In genomic region chr15:41511331-41512077, GRCh38 we compare ENCODE assay signal across 12 cellular contexts. TPM values are rescaled to one million over a fixed set of nuclear protein-coding genes. Genes with fewer than 3 reads are reported as not detected.
DNase-seq lines count a peak whose midpoint lies in the region; ATAC-seq, FAIRE-seq and TF ChIP-seq lines count a peak whose summit lies in the region.
"Had no signal": no experiment of that assay in that cellular context is flagged by ENCODE, and none has a peak within 500 bp of the region (broad histone marks: within the 10 kb centered on the region; RNA-seq: fewer than 3 reads in every experiment).

No MANE protein-coding gene starts in this region.

- no peak overlapping the region for H3K4me3 ChIP-seq in HepG2 (replicated peaks in 1 of 3; ENCODE audit: insufficient read depth in 1 of 3, low read depth in 2 of 3, low read length in 3 of 3)
- H3K4me3 ChIP-seq in right lobe of liver: no peak overlapping the region
- H3K4me3 ChIP-seq in astrocyte (ENCODE audit: insufficient read depth, low read depth, low read length): no peak overlapping the region
- H3K4me3 ChIP-seq in lower lobe of right lung: peak overlapping the region; percentile 56
- H3K4me3 ChIP-seq in upper lobe of right lung: peak overlapping the region; percentile 43

- no peak overlapping the region for H3K9ac ChIP-seq in HepG2 (ENCODE audit: insufficient read depth, low read depth, low read length)
- H3K9ac ChIP-seq in astrocyte (ENCODE audit: low read length): no peak overlapping the region
- H3K9ac ChIP-seq: SK-N-SH had no signal

- CTCF ChIA-PET in HepG2 (lab: Yijun Ruan, JAX; ENCODE audit: low intra/inter-chr PET ratio, low total read pairs): no interaction called here

- in situ Hi-C loops in HepG2 (cut with HindIII; ENCODE audit: extremely low pct_ligation_motif_present, low pct_unique_long_range_greater_than_20kb): no loop called here

- peaks cover 0 to 5% of the 10 kb centered on the region in 2 experiments; a peak in 1 of 5 replicates for H3K27me3 ChIP-seq in HepG2 (ENCODE audit: control insufficient read depth in 1 of 2, insufficient read depth in 2 of 2, low read length in 2 of 2)
- H3K27me3 ChIP-seq in right lobe of liver: peaks cover 0 to 10% of the 10 kb centered on the region in 2 donors
- H3K27me3 ChIP-seq in astrocyte (ENCODE audit: insufficient read depth, low read length): peaks cover 35% of the 10 kb centered on the region
- peaks cover 36% of the 10 kb centered on the region for H3K27me3 ChIP-seq in lower lobe of right lung (ENCODE audit: low read depth)
- H3K27me3 ChIP-seq in upper lobe of right lung: peaks cover 40% of the 10 kb centered on the region

- no peak for TF ChIP-seq EP300 in HepG2 (IDR thresholded peaks at IDR 0.05; ENCODE audit: low read depth in 2 of 2, low read length in 2 of 2)
- TF ChIP-seq EP300 in HepG2 (CRISPR knock-in tag; IDR thresholded peaks at IDR 0.05; ENCODE audit: borderline replicate concordance): no peak

- no TSS peak for BruUV-seq in HepG2 (replicated peaks; lab: Mats Ljungman, UMichigan)

- H3K27me3 Mint-ChIP-seq in astrocyte (ENCODE audit: low read depth, unreplicated experiment): peaks cover 70% of the 10 kb centered on the region

- POLR2A ChIA-PET in HepG2 (lab: Yijun Ruan, JAX): no interaction called here

- peaks cover 2% of the 10 kb centered on the region for H3K9me3 Mint-ChIP-seq in astrocyte (ENCODE audit: unreplicated experiment)

- intact Hi-C loops in HepG2 (cut with micrococcal nuclease; ENCODE audit: unreplicated experiment): no loop called here
- intact Hi-C loops in right lobe of liver (cut with DNase I): no loop called here
- intact Hi-C loops in lower lobe of right lung (cut with DNase I): no loop called here
- intact Hi-C loops in upper lobe of right lung (cut with DNase I): no loop called here

- H3K4me1 Mint-ChIP-seq in astrocyte (ENCODE audit: low read depth, unreplicated experiment): no peaks in the 10 kb centered on the region

- no peak overlapping the region for H3K4me3 Mint-ChIP-seq in astrocyte (ENCODE audit: unreplicated experiment)

- H3K4me1 ChIP-seq in HepG2 (ENCODE audit: insufficient read depth, low read length) (0 out of 2 replicates have a peak, but pooled peaks cover 6% of the 10 kb centered on the region), right lobe of liver (peaks cover 0 to 23% (median 0%) of the 10 kb centered on the region in 4 donors), astrocyte (ENCODE audit: insufficient read depth, low read length) (peaks cover 14% of the 10 kb centered on the region), lower lobe of right lung (peaks cover 30% of the 10 kb centered on the region), upper lobe of right lung (peaks cover 25% of the 10 kb centered on the region)

- ATAC-seq in HepG2: no peak; the same call in 2 of the 3 replicates
- no peak for ATAC-seq in right lobe of liver
- peak; percentile 23 to 27 for ATAC-seq in lower lobe of right lung
- peak; percentile 3 for ATAC-seq in upper lobe of right lung
- no peak for ATAC-seq in GM18873 (IDR thresholded peaks at IDR 0.05; ENCODE audit: low FRiP score, unreplicated experiment)
- no peak for ATAC-seq in GM18517 (IDR thresholded peaks at IDR 0.05; ENCODE audit: unreplicated experiment)

- H3K36me3 ChIP-seq in HepG2 (replicated peaks in 1 of 2; ENCODE audit: control insufficient read depth in 1 of 2, insufficient read depth in 2 of 2, low read length in 2 of 2): no peaks in the 10 kb centered on the region
- H3K36me3 ChIP-seq in right lobe of liver: no peaks in the 10 kb centered on the region
- H3K36me3 ChIP-seq in astrocyte (ENCODE audit: insufficient read depth, low read length): no peaks in the 10 kb centered on the region
- no peaks in the 10 kb centered on the region for H3K36me3 ChIP-seq in lower lobe of right lung
- H3K36me3 ChIP-seq in upper lobe of right lung: no peaks in the 10 kb centered on the region

- H2AFZ ChIP-seq in HepG2 (ENCODE audit: low read length) (no peak overlapping the region), astrocyte (ENCODE audit: low read depth, low read length) (no peak overlapping the region)

- TF ChIP-seq POLR2A in HepG2 (IDR thresholded peaks at IDR 0.05; ENCODE audit: insufficient read depth in 1 of 2, low read depth in 2 of 2, low read length in 2 of 2) (no peak), right lobe of liver (IDR thresholded peaks at IDR 0.05) (no peak)

- peaks cover 13% of the 10 kb centered on the region for H3K36me3 Mint-ChIP-seq in astrocyte (ENCODE audit: low read depth, unreplicated experiment)

- DNase-seq in HepG2 (ENCODE audit: low spot score): no peak
- DNase-seq in right lobe of liver: no peak
- no peak for DNase-seq in astrocyte (ENCODE audit: low read depth)
- DNase-seq in lower lobe of right lung: no peak
- DNase-seq in upper lobe of right lung: no peak
- no peak for DNase-seq in putamen (ENCODE audit: low spot score)
- DNase-seq: activated CD8-positive, alpha-beta memory T cell treated with anti-CD3 and anti-CD28 coated beads, Interleukin-2, amount 50 U/mL, for 4 hours; NCI-H2081; SK-N-SH had no signal

- no peak for FAIRE-seq in HepG2 (lab: Jason Lieb, UNC)
- no peak for FAIRE-seq in astrocyte (lab: Jason Lieb, UNC)
- FAIRE-seq: H54 had no signal

- H3K79me2 ChIP-seq in HepG2 (ENCODE audit: insufficient read depth, low read length) (no peaks in the 10 kb centered on the region), astrocyte (ENCODE audit: insufficient read depth, low read length) (no peaks in the 10 kb centered on the region)

- WGBS in HepG2 (ENCODE audit: low lambda C conversion rate): 79% methylated on average over 55 of the region's 76 CpGs
- WGBS in right lobe of liver (ENCODE audit: insufficient coverage, low coverage, low lambda C conversion rate, missing lambda C conversion rate): no CpG with 5 or more reads among the region's 76 CpGs

- no peak for TF ChIP-seq RAD21 in HepG2 (CRISPR knock-in tag; IDR thresholded peaks at IDR 0.05)

- H3K9me3 ChIP-seq in HepG2 (ENCODE audit: low read length) (no peaks in the 10 kb centered on the region), right lobe of liver (no peaks in the 10 kb centered on the region), astrocyte (ENCODE audit: insufficient read depth, low read depth, low read length) (no peaks in the 10 kb centered on the region), lower lobe of right lung (no peaks in the 10 kb centered on the region), upper lobe of right lung (no peaks in the 10 kb centered on the region)
- H3K9me3 ChIP-seq: SK-N-SH had no signal

- H3K4me2 ChIP-seq in HepG2 (ENCODE audit: low read depth, low read length) (peak overlapping the region; percentile 58; the same call in 1 of the 2 replicates), astrocyte (ENCODE audit: low read length) (peak overlapping the region; percentile 73)
- H3K4me2 ChIP-seq: SK-N-SH had no signal

- no peak overlapping the region for H3K27ac Mint-ChIP-seq in astrocyte (ENCODE audit: unreplicated experiment)

- H3K27ac ChIP-seq in HepG2 (ENCODE audit: extremely low read length, insufficient read depth, low read length) (no peak overlapping the region), right lobe of liver (no peak overlapping the region), astrocyte (ENCODE audit: low read depth, low read length) (no peak overlapping the region), lower lobe of right lung (no peak overlapping the region), upper lobe of right lung (no peak overlapping the region)

- no peaks in the 10 kb centered on the region for H4K20me1 ChIP-seq in HepG2 (ENCODE audit: insufficient read depth, low read length)
- no peaks in the 10 kb centered on the region for H4K20me1 ChIP-seq in astrocyte (ENCODE audit: insufficient read depth, low read length)

- no peak for TF ChIP-seq CTCF in HepG2 (CRISPR knock-in tag; IDR thresholded peaks at IDR 0.05)
- TF ChIP-seq CTCF in right lobe of liver (IDR thresholded peaks at IDR 0.05): no peak
- TF ChIP-seq CTCF in astrocyte (IDR thresholded peaks at IDR 0.05; ENCODE audit: insufficient read depth, low read depth, low read length): no peak
- TF ChIP-seq CTCF in lower lobe of right lung (IDR thresholded peaks at IDR 0.05): no peak
- no peak for TF ChIP-seq CTCF in upper lobe of right lung (IDR thresholded peaks at IDR 0.05)

RNA-seq across cellular contexts. Expression of gene LTK, which starts 2.1 kb away (rescaled TPM):
- total RNA-seq in HepG2 (2016; rRNA removed; fragmentation: Illumina TruSeq; extraction: Trizol): not detected in 2 replicates
- not detected in 2 replicates for total RNA-seq in HepG2 (2016; cell fraction: cytosol; rRNA removed; fragmentation: Illumina TruSeq; extraction: Trizol; ENCODE audit: low read depth)
- not detected in 2 replicates for total RNA-seq in HepG2 (2016; cell fraction: insoluble cytoplasmic fraction; rRNA removed; fragmentation: Illumina TruSeq; extraction: Trizol)
- not detected in 2 replicates for total RNA-seq in HepG2 (2016; cell fraction: membrane; rRNA removed; fragmentation: Illumina TruSeq; extraction: Trizol)
- 0.12 TPM in 1 of 2 replicates, not detected in the other for total RNA-seq in HepG2 (2016; cell fraction: nucleus; rRNA removed; fragmentation: Illumina TruSeq; extraction: Trizol)
- 0.01 and 0.05 TPM in 2 replicates for polyA plus RNA-seq in HepG2 (2011; rRNA removed)
- 0.05 TPM in 1 of 2 replicates, not detected in the other for polyA plus RNA-seq in HepG2 (2011; cell fraction: cytosol; rRNA removed)
- polyA plus RNA-seq in HepG2 (2011; cell fraction: nucleus; rRNA removed): 0.63 and 0.68 TPM in 2 replicates
- 0.19 TPM in 1 of 2 replicates, not detected in the other for polyA plus RNA-seq in HepG2 (2012)
- not detected in 2 replicates for polyA plus RNA-seq in HepG2 (2016; cell fraction: cytosol; fragmentation: Illumina TruSeq; extraction: Trizol; ENCODE audit: low read depth)
- not detected in 2 replicates for polyA plus RNA-seq in HepG2 (2016; cell fraction: insoluble cytoplasmic fraction; fragmentation: Illumina TruSeq; extraction: Trizol; ENCODE audit: low read depth)
- polyA plus RNA-seq in HepG2 (2016; cell fraction: membrane; fragmentation: Illumina TruSeq; extraction: Trizol; ENCODE audit: low read depth): not detected in 2 replicates
- not detected in 2 replicates for polyA plus RNA-seq in HepG2 (2016; cell fraction: nucleus; fragmentation: Illumina TruSeq; extraction: Trizol; ENCODE audit: insufficient read depth, low read depth)
- polyA minus RNA-seq in HepG2 (2011; rRNA and poly(A)+ RNA removed; ENCODE audit: low replicate concordance): 0.37 TPM in 1 of 2 replicates, not detected in the other
- polyA minus RNA-seq in HepG2 (2011; cell fraction: cytosol; rRNA and poly(A)+ RNA removed): not detected in 2 replicates
- not detected in 2 replicates for polyA minus RNA-seq in HepG2 (2011; cell fraction: nucleus; rRNA and poly(A)+ RNA removed)
- 1 to 10 TPM in 4 of 6 experiments, under 1 TPM in 2; 0.56 to 3.3 (median 1.8) TPM for total RNA-seq in right lobe of liver
- 0.14 TPM in 1 of 2 replicates, not detected in the other for total RNA-seq in astrocyte
- 25.9 TPM for total RNA-seq in lower lobe of right lung
- total RNA-seq in upper lobe of right lung: 15.1 TPM

RNA-seq across cellular contexts. Expression of gene ITPKA, which starts 17.8 kb away (rescaled TPM):
- total RNA-seq in HepG2 (2016; rRNA removed; fragmentation: Illumina TruSeq; extraction: Trizol) (29.7 and 41.3 TPM in 2 replicates), right lobe of liver (10 to 100 TPM in 2 of 6 experiments, 1 to 10 TPM in 1, under 1 TPM in 3; 0.60 to 15.5 (median 1.4) TPM), astrocyte (1.0 and 1.2 TPM in 2 replicates), lower lobe of right lung (0.32 TPM), upper lobe of right lung (0.67 TPM)
- total RNA-seq in HepG2 (2016; cell fraction: cytosol; rRNA removed; fragmentation: Illumina TruSeq; extraction: Trizol; ENCODE audit: low read depth): 18.2 and 21.9 TPM in 2 replicates
- total RNA-seq in HepG2 (2016; cell fraction: insoluble cytoplasmic fraction; rRNA removed; fragmentation: Illumina TruSeq; extraction: Trizol): 29.5 and 42.6 TPM in 2 replicates
- 35.6 and 37.8 TPM in 2 replicates for total RNA-seq in HepG2 (2016; cell fraction: membrane; rRNA removed; fragmentation: Illumina TruSeq; extraction: Trizol)
- 20.4 and 24.5 TPM in 2 replicates for total RNA-seq in HepG2 (2016; cell fraction: nucleus; rRNA removed; fragmentation: Illumina TruSeq; extraction: Trizol)
- polyA plus RNA-seq in HepG2 (2011; rRNA removed): 13.2 and 16.4 TPM in 2 replicates
- polyA plus RNA-seq in HepG2 (2011; cell fraction: cytosol; rRNA removed): 16.8 and 21.5 TPM in 2 replicates
- 31.6 and 37.7 TPM in 2 replicates for polyA plus RNA-seq in HepG2 (2011; cell fraction: nucleus; rRNA removed)
- polyA plus RNA-seq in HepG2 (2012): 11.4 and 12.0 TPM in 2 replicates
- polyA plus RNA-seq in HepG2 (2016; cell fraction: cytosol; fragmentation: Illumina TruSeq; extraction: Trizol; ENCODE audit: low read depth): 20.8 and 23.5 TPM in 2 replicates
- polyA plus RNA-seq in HepG2 (2016; cell fraction: insoluble cytoplasmic fraction; fragmentation: Illumina TruSeq; extraction: Trizol; ENCODE audit: low read depth): 34.6 and 34.9 TPM in 2 replicates
- polyA plus RNA-seq in HepG2 (2016; cell fraction: membrane; fragmentation: Illumina TruSeq; extraction: Trizol; ENCODE audit: low read depth): 30.1 and 33.1 TPM in 2 replicates
- 50.2 and 55.6 TPM in 2 replicates for polyA plus RNA-seq in HepG2 (2016; cell fraction: nucleus; fragmentation: Illumina TruSeq; extraction: Trizol; ENCODE audit: insufficient read depth, low read depth)
- 1.6 and 25.3 TPM in 2 replicates for polyA minus RNA-seq in HepG2 (2011; rRNA and poly(A)+ RNA removed; ENCODE audit: low replicate concordance)
- polyA minus RNA-seq in HepG2 (2011; cell fraction: cytosol; rRNA and poly(A)+ RNA removed): 14.9 and 16.9 TPM in 2 replicates
- polyA minus RNA-seq in HepG2 (2011; cell fraction: nucleus; rRNA and poly(A)+ RNA removed): 6.8 and 9.9 TPM in 2 replicates

RNA-seq across cellular contexts. Expression of gene RPAP1, which starts 32.6 kb away (rescaled TPM):
- total RNA-seq in HepG2 (2016; rRNA removed; fragmentation: Illumina TruSeq; extraction: Trizol) (20.6 and 28.1 TPM in 2 replicates), right lobe of liver (10 to 100 TPM; 13.9 to 20.8 (median 17.9) TPM), astrocyte (35.9 and 39.1 TPM in 2 replicates), lower lobe of right lung (28.5 TPM), upper lobe of right lung (24.9 TPM)
- total RNA-seq in HepG2 (2016; cell fraction: cytosol; rRNA removed; fragmentation: Illumina TruSeq; extraction: Trizol; ENCODE audit: low read depth): 2.9 and 4.8 TPM in 2 replicates
- 19.4 and 24.9 TPM in 2 replicates for total RNA-seq in HepG2 (2016; cell fraction: insoluble cytoplasmic fraction; rRNA removed; fragmentation: Illumina TruSeq; extraction: Trizol)
- 7.5 and 9.5 TPM in 2 replicates for total RNA-seq in HepG2 (2016; cell fraction: membrane; rRNA removed; fragmentation: Illumina TruSeq; extraction: Trizol)
- 20.1 and 24.6 TPM in 2 replicates for total RNA-seq in HepG2 (2016; cell fraction: nucleus; rRNA removed; fragmentation: Illumina TruSeq; extraction: Trizol)
- polyA plus RNA-seq in HepG2 (2011; rRNA removed): 15.1 and 16.2 TPM in 2 replicates
- 7.0 and 9.8 TPM in 2 replicates for polyA plus RNA-seq in HepG2 (2011; cell fraction: cytosol; rRNA removed)
- 56.6 and 66.8 TPM in 2 replicates for polyA plus RNA-seq in HepG2 (2011; cell fraction: nucleus; rRNA removed)
- polyA plus RNA-seq in HepG2 (2012): 26.5 TPM in 2 replicates
- 2.1 and 2.5 TPM in 2 replicates for polyA plus RNA-seq in HepG2 (2016; cell fraction: cytosol; fragmentation: Illumina TruSeq; extraction: Trizol; ENCODE audit: low read depth)
- 15.7 and 22.2 TPM in 2 replicates for polyA plus RNA-seq in HepG2 (2016; cell fraction: insoluble cytoplasmic fraction; fragmentation: Illumina TruSeq; extraction: Trizol; ENCODE audit: low read depth)
- polyA plus RNA-seq in HepG2 (2016; cell fraction: membrane; fragmentation: Illumina TruSeq; extraction: Trizol; ENCODE audit: low read depth): 3.5 and 5.6 TPM in 2 replicates
- polyA plus RNA-seq in HepG2 (2016; cell fraction: nucleus; fragmentation: Illumina TruSeq; extraction: Trizol; ENCODE audit: insufficient read depth, low read depth): 36.5 and 38.9 TPM in 2 replicates
- 24.4 and 46.4 TPM in 2 replicates for polyA minus RNA-seq in HepG2 (2011; rRNA and poly(A)+ RNA removed; ENCODE audit: low replicate concordance)
- polyA minus RNA-seq in HepG2 (2011; cell fraction: cytosol; rRNA and poly(A)+ RNA removed): 13.8 and 16.5 TPM in 2 replicates
- polyA minus RNA-seq in HepG2 (2011; cell fraction: nucleus; rRNA and poly(A)+ RNA removed): 27.7 and 30.0 TPM in 2 replicates

RNA-seq across cellular contexts. Expression of gene TYRO3, which starts 47.5 kb away (rescaled TPM):
- 12.4 and 24.0 TPM in 2 replicates for total RNA-seq in HepG2 (2016; rRNA removed; fragmentation: Illumina TruSeq; extraction: Trizol)
- total RNA-seq in HepG2 (2016; cell fraction: cytosol; rRNA removed; fragmentation: Illumina TruSeq; extraction: Trizol; ENCODE audit: low read depth): 8.5 and 10.2 TPM in 2 replicates
- 12.7 and 22.1 TPM in 2 replicates for total RNA-seq in HepG2 (2016; cell fraction: insoluble cytoplasmic fraction; rRNA removed; fragmentation: Illumina TruSeq; extraction: Trizol)
- 13.7 and 17.0 TPM in 2 replicates for total RNA-seq in HepG2 (2016; cell fraction: membrane; rRNA removed; fragmentation: Illumina TruSeq; extraction: Trizol)
- total RNA-seq in HepG2 (2016; cell fraction: nucleus; rRNA removed; fragmentation: Illumina TruSeq; extraction: Trizol): 16.6 and 22.9 TPM in 2 replicates
- polyA plus RNA-seq in HepG2 (2011; rRNA removed): 43.6 and 48.0 TPM in 2 replicates
- polyA plus RNA-seq in HepG2 (2011; cell fraction: cytosol; rRNA removed): 34.1 and 42.7 TPM in 2 replicates
- 45.0 and 51.9 TPM in 2 replicates for polyA plus RNA-seq in HepG2 (2011; cell fraction: nucleus; rRNA removed)
- polyA plus RNA-seq in HepG2 (2012): 24.1 and 31.2 TPM in 2 replicates
- polyA plus RNA-seq in HepG2 (2016; cell fraction: cytosol; fragmentation: Illumina TruSeq; extraction: Trizol; ENCODE audit: low read depth): 3.8 and 5.0 TPM in 2 replicates
- 9.1 and 11.5 TPM in 2 replicates for polyA plus RNA-seq in HepG2 (2016; cell fraction: insoluble cytoplasmic fraction; fragmentation: Illumina TruSeq; extraction: Trizol; ENCODE audit: low read depth)
- polyA plus RNA-seq in HepG2 (2016; cell fraction: membrane; fragmentation: Illumina TruSeq; extraction: Trizol; ENCODE audit: low read depth): 8.9 and 12.0 TPM in 2 replicates
- 23.9 and 24.2 TPM in 2 replicates for polyA plus RNA-seq in HepG2 (2016; cell fraction: nucleus; fragmentation: Illumina TruSeq; extraction: Trizol; ENCODE audit: insufficient read depth, low read depth)
- 189 and 236 TPM in 2 replicates for polyA minus RNA-seq in HepG2 (2011; rRNA and poly(A)+ RNA removed; ENCODE audit: low replicate concordance)
- 48.4 and 49.0 TPM in 2 replicates for polyA minus RNA-seq in HepG2 (2011; cell fraction: cytosol; rRNA and poly(A)+ RNA removed)
- polyA minus RNA-seq in HepG2 (2011; cell fraction: nucleus; rRNA and poly(A)+ RNA removed): 33.2 and 34.2 TPM in 2 replicates
- 1 to 10 TPM; 1.1 to 2.9 (median 1.8) TPM for total RNA-seq in right lobe of liver
- total RNA-seq in astrocyte: 28.5 and 34.0 TPM in 2 replicates
- total RNA-seq in lower lobe of right lung: 17.3 TPM
- 22.6 TPM for total RNA-seq in upper lobe of right lung

Comparison
In these comparisons a context has a peak if more than half of its experiments do, and no peak if none do; other contexts are left out.
1. ATAC-seq: peak in lower lobe of right lung (2 of 2) and upper lobe of right lung (single experiment); none in HepG2 (single experiment), right lobe of liver (0 of 4), GM18873 (single experiment) and GM18517 (single experiment).
2. H3K4me3 ChIP-seq: peak in lower lobe of right lung (single experiment) and upper lobe of right lung (single experiment); none in HepG2 (0 of 3), right lobe of liver (0 of 3) and astrocyte (single experiment).